ENCODE assay signal across 8 cellular contexts in genomic region chr3:9396632-9397330, GRCh38. TPM values are rescaled to one million over a fixed set of nuclear protein-coding genes. Genes with fewer than 3 reads are reported as not detected.
DNase-seq lines count a peak whose midpoint lies in the region; ATAC-seq and TF ChIP-seq lines count a peak whose summit lies in the region.

No MANE protein-coding gene starts in this region.

- peak overlapping the region; percentile 96 for H2BK5ac ChIP-seq in IMR-90 (ENCODE audit: low read depth, low read length, poor library complexity, severe bottlenecking)

- no peak overlapping the region for H2BK20ac ChIP-seq in IMR-90 (ENCODE audit: low read depth, low read length)

- H3K4me2 ChIP-seq in IMR-90 (ENCODE audit: low read depth, low read length) = no peak overlapping the region
- peak overlapping the region; percentile 95 for H3K4me2 ChIP-seq in OCI-LY7 (ENCODE audit: low read length)

- peak overlapping the region; percentile 74; the same call in 1 of the 2 replicates for H3K18ac ChIP-seq in IMR-90 (ENCODE audit: low read depth, low read length)

- H3K9me3 ChIP-seq in IMR-90 (ENCODE audit: control insufficient read depth, insufficient read depth, low read length) (no peaks in the 10 kb centered on the region), OCI-LY7 (ENCODE audit: low read length) (no peaks in the 10 kb centered on the region)

- H3K14ac ChIP-seq in IMR-90 (replicated peaks; ENCODE audit: low read depth, low read length) = peak overlapping the region; percentile 97

- H3K27me3 ChIP-seq in IMR-90 (ENCODE audit: control insufficient read depth, insufficient read depth, low read length) = no peaks in the 10 kb centered on the region

- peak; percentile 98 for DNase-seq in DMS 273 (lab: John Stamatoyannopoulos, UW; ENCODE audit: unreplicated experiment)
- DNase-seq in IMR-90 = peak; percentile 100
- peak; percentile 99 for DNase-seq in OCI-LY7 (ENCODE audit: low spot score)
- peak; percentile 99 for DNase-seq in activated T-cell treated with anti-CD3 and anti-CD28 coated beads for 4 hours
- peak; percentile 99 for DNase-seq in epithelial cell of esophagus (ENCODE audit: low read depth)
- peak; percentile 94 for DNase-seq in middle frontal gyrus (ENCODE audit: extremely low spot score, low spot score)
- DNase-seq in stimulated activated CD8-positive, alpha-beta memory T cell treated with anti-CD3 and anti-CD28 coated beads, Interleukin-2, amount 100 ng/mL, for 1 hour (ENCODE audit: low read depth in 2 of 2) = peak; percentile 97 to 98

- H3K4me1 ChIP-seq in IMR-90 (ENCODE audit: control insufficient read depth, insufficient read depth, low read length) (peaks cover 4% of the 10 kb centered on the region; the same call in 1 of the 2 replicates), OCI-LY7 (ENCODE audit: insufficient read depth, low read length, poor library complexity, severe bottlenecking) (peaks cover 59% of the 10 kb centered on the region)

- H3K79me1 ChIP-seq in IMR-90 (ENCODE audit: low read depth in 1 of 2, low read length in 2 of 2) = peaks cover 0 to 12% of the 10 kb centered on the region in 2 experiments; a peak in 1 of 4 replicates

- H4K20me1 ChIP-seq in IMR-90 (ENCODE audit: insufficient read depth, low read length) = peaks cover 88% of the 10 kb centered on the region
- peaks cover 77% of the 10 kb centered on the region for H4K20me1 ChIP-seq in OCI-LY7 (ENCODE audit: insufficient read depth, low read length)

- peak overlapping the region; percentile 91 for H3K9ac ChIP-seq in IMR-90 (ENCODE audit: low read depth, low read length)

- H2AFZ ChIP-seq in IMR-90 (replicated peaks; ENCODE audit: low read length, poor library complexity) = peak overlapping the region; percentile 82
- H2AFZ ChIP-seq in OCI-LY7 (ENCODE audit: low read length) = no peak overlapping the region

- H2BK120ac ChIP-seq in IMR-90 (ENCODE audit: low read depth, low read length) = peak overlapping the region; percentile 60

- peak overlapping the region; percentile 90 for H3K56ac ChIP-seq in IMR-90 (ENCODE audit: extremely low read depth, insufficient read depth, low read length)

- peak; percentile 98; the same call in 1 of the 2 replicates for TF ChIP-seq POLR2A in IMR-90 (IDR thresholded peaks at IDR 0.05; ENCODE audit: low read depth, low read length)

- H3K36me3 ChIP-seq in IMR-90 (ENCODE audit: control insufficient read depth, insufficient read depth, low read length) (peaks cover 9% of the 10 kb centered on the region), OCI-LY7 (ENCODE audit: insufficient read depth, low read length) (peaks cover 68% of the 10 kb centered on the region)

- peak overlapping the region; percentile 45; the same call in 1 of the 2 replicates for H4K5ac ChIP-seq in IMR-90 (ENCODE audit: low read depth, low read length)

- no peak for TF ChIP-seq RAD21 in IMR-90 (IDR thresholded peaks at IDR 0.05; ENCODE audit: low read length)

- H4K8ac ChIP-seq in IMR-90 (ENCODE audit: low read depth in 2 of 2, low read length in 2 of 2) = peak overlapping the region; percentile 32 to 97

- POLR2A ChIA-PET in IMR-90 (lab: Charles Lee; ENCODE audit: unreplicated experiment) (interaction anchor here (0.6 to 1.6 kb wide), 6 partner anchors 17 to 1781 kb away, joined by 3 to 6 read pairs (median 3); no protein-coding TSS in a partner anchor), OCI-LY7 (lab: Charles Lee) (interaction anchor here (1.0 to 7.5 kb wide), 7 partner anchors 8 to 591 kb away, joined by 3 to 64 read pairs (median 8); partner anchors contain the start of genes MTMR14 and THUMPD3)

- in situ Hi-C loops in IMR-90 (cut with MboI; ENCODE audit: low sequenced_read_pairs) = no loop called here

- peak overlapping the region; percentile 95 for H3K4ac ChIP-seq in IMR-90 (ENCODE audit: low read depth, low read length)

- ATAC-seq in GM21529 (IDR thresholded peaks at IDR 0.05; ENCODE audit: unreplicated experiment) = peak; percentile 71
- ATAC-seq in IMR-90 (ENCODE audit: low read depth) = peak; percentile 75

- peak overlapping the region; percentile 94 for H2AK5ac ChIP-seq in IMR-90 (ENCODE audit: low read depth, low read length)

- H2BK15ac ChIP-seq in IMR-90 (ENCODE audit: low read depth, low read length) = no peak overlapping the region

- intact Hi-C loops in IMR-90 (cut with micrococcal nuclease) (loop anchor here (1.0 to 5.0 kb wide), 2 partner anchors 26 to 41 kb away; no protein-coding TSS in a partner anchor), OCI-LY7 (cut with micrococcal nuclease; ENCODE audit: unreplicated experiment) (loop anchor here (1.0 to 5.0 kb wide), 5 partner anchors 33 to 536 kb away; partner anchors contain the start of genes ARPC4, BRPF1, CRELD1 and TADA3)

- H3K79me2 ChIP-seq in OCI-LY7 (ENCODE audit: insufficient read depth, low read depth, low read length) = peaks cover 86% of the 10 kb centered on the region

- peak overlapping the region; percentile 96 for H3K27ac ChIP-seq in IMR-90 (ENCODE audit: insufficient read depth, low read length)
- H3K27ac ChIP-seq in OCI-LY7 (ENCODE audit: low read depth, low read length, poor library complexity, severe bottlenecking) = peak overlapping the region; percentile 87

- dilution Hi-C loops in IMR-90 (cut with HindIII; ENCODE audit: low sequenced_read_pairs, unreplicated experiment) = no loop called here

- no peak for TF ChIP-seq CTCF in IMR-90 (conservative IDR thresholded peaks at IDR 0.05; ENCODE audit: low read depth, low read length)
- TF ChIP-seq CTCF in OCI-LY7 (conservative IDR thresholded peaks at IDR 0.05; ENCODE audit: low read length) = no peak
- TF ChIP-seq CTCF in epithelial cell of esophagus (IDR thresholded peaks at IDR 0.05; ENCODE audit: insufficient read depth, low read depth, low read length, missing control alignments) = no peak

- H2AK9ac ChIP-seq in IMR-90 (replicated peaks; ENCODE audit: low read depth, low read length, poor library complexity) = peak overlapping the region; percentile 99

- no TSS peak for BruUV-seq in IMR-90 (replicated peaks; lab: Mats Ljungman, UMichigan)
- no TSS peak for BruUV-seq in OCI-LY7 (replicated peaks; lab: Mats Ljungman, UMichigan)

- H3K23ac ChIP-seq in IMR-90 (ENCODE audit: low read depth, low read length) = peak overlapping the region; percentile 79; the same call in 1 of the 2 replicates

- H4K91ac ChIP-seq in IMR-90 (ENCODE audit: insufficient read depth, low read depth, low read length) = peak overlapping the region; percentile 93

- 4% methylated on average over 17 of the region's 71 CpGs; no CpG with 5 or more reads in 1 of the 2 experiments for WGBS in IMR-90 (ENCODE audit: extremely low coverage in 2 of 2, insufficient read length in 1 of 2), 2 experiments

- CTCF ChIA-PET in IMR-90 (lab: Yijun Ruan, JAX) (no interaction called here), OCI-LY7 (lab: Charles Lee; ENCODE audit: unreplicated experiment) (no interaction called here)

- H3K4me3 ChIP-seq in IMR-90 (ENCODE audit: insufficient read depth, low read depth, low read length) (peak overlapping the region; percentile 74), OCI-LY7 (ENCODE audit: low read depth, low read length, poor library complexity, severe bottlenecking) (peak overlapping the region; percentile 96), epithelial cell of esophagus (ENCODE audit: low read length) (peak overlapping the region; percentile 50)

- no peaks in the 10 kb centered on the region for H3K9me2 ChIP-seq in OCI-LY7 (ENCODE audit: insufficient read depth, low read length)

- H3K9me1 ChIP-seq in IMR-90 (ENCODE audit: insufficient read depth, low read length) = no peaks in the 10 kb centered on the region

TF ChIP-seq in IMR-90, 13 proteins besides CTCF, POLR2A, EP300 and RAD21:
- TF ChIP-seq BHLHE40 (IDR thresholded peaks at IDR 0.05; ENCODE audit: low read depth, low read length) (peak; percentile 97), USF2 (IDR thresholded peaks at IDR 0.05; ENCODE audit: low read depth, low read length) (no peak), MAZ (IDR thresholded peaks at IDR 0.05; ENCODE audit: borderline replicate concordance, low read depth, low read length) (peak; percentile 96), MXI1 (IDR thresholded peaks at IDR 0.05; ENCODE audit: borderline replicate concordance, low read depth, low read length) (peak; percentile 8; the same call in 1 of the 2 replicates), NFE2L2 (IDR thresholded peaks at IDR 0.05; ENCODE audit: low read depth, low read length) (0 out of 2 replicates have a peak, but pooled peaks have one; percentile 1), CHD1 (IDR thresholded peaks at IDR 0.05; ENCODE audit: low read depth, low read length) (peak; percentile 86; the same call in 1 of the 2 replicates), FOS (IDR thresholded peaks at IDR 0.05; ENCODE audit: low read depth, low read length) (peak; percentile 42; the same call in 1 of the 2 replicates), RFX5 (IDR thresholded peaks at IDR 0.05; ENCODE audit: low read depth, low read length) (no peak)

RNA-seq across cellular contexts. Expression of gene SETD5, which starts 0.6 kb away (rescaled TPM):
- total RNA-seq in IMR-90 (2012; rRNA removed) (50.0 and 62.9 TPM in 2 replicates), OCI-LY7 (2022) (214 and 223 TPM in 2 replicates)
- polyA plus RNA-seq in IMR-90 (2012; rRNA removed) = 42.7 and 45.1 TPM in 2 replicates
- polyA plus RNA-seq in IMR-90 (2012; cell fraction: cytosol; rRNA removed) = 14.4 and 24.9 TPM in 2 replicates
- 87.1 and 210 TPM in 2 replicates for polyA plus RNA-seq in IMR-90 (2012; cell fraction: nucleus; rRNA removed; ENCODE audit: low replicate concordance)
- 91.1 and 120 TPM in 2 replicates for total RNA-seq in OCI-LY7 (2014; rRNA removed; shearing (Covaris generic))

RNA-seq across cellular contexts. Expression of gene THUMPD3, which starts 33.9 kb away (rescaled TPM):
- total RNA-seq in IMR-90 (2012; rRNA removed) (43.9 and 60.5 TPM in 2 replicates), OCI-LY7 (2022) (57.0 and 58.8 TPM in 2 replicates)
- 22.3 and 28.2 TPM in 2 replicates for polyA plus RNA-seq in IMR-90 (2012; rRNA removed)
- 5.8 and 6.1 TPM in 2 replicates for polyA plus RNA-seq in IMR-90 (2012; cell fraction: cytosol; rRNA removed)
- polyA plus RNA-seq in IMR-90 (2012; cell fraction: nucleus; rRNA removed; ENCODE audit: low replicate concordance) = 7.8 and 17.3 TPM in 2 replicates
- 12.4 and 20.7 TPM in 2 replicates for total RNA-seq in OCI-LY7 (2014; rRNA removed; shearing (Covaris generic))

Comparison
In these comparisons a context has a peak if more than half of its experiments do, and no peak if none do; other contexts are left out.
1. Peak in every context shown above with its lines: DNase-seq, ATAC-seq, H3K4me3 ChIP-seq and H3K27ac ChIP-seq.